3 cellular contexts compared by ENCODE assay signal in the genomic region with DNA sequence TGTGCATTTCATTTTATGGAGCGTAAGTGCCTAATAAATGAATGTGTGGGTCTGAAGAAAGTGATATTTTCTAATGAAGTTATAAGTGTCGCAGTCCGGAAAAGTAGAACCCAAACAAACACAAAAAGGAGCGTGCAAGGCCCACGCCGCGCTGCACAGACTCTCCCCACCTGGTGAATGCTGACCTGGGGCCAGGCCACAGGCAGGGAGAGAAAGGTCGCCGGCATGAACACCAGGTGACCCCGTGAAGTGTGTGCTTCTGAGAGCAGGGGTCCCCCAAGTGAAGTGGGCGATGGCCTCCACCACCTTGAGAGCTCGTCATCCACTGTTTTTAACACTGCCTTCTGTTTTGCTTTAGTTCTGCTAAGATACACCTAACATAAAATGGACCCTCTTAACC.
"Had no signal": no experiment of that assay in that cellular context is flagged by ENCODE, and none has a peak within 500 bp of the region (broad histone marks: within the 10 kb centered on the region; RNA-seq: fewer than 3 reads in every experiment).

No MANE protein-coding gene starts in this region.

- H3K4me3 ChIP-seq: GM12878 had no signal

- DNase-seq: GDM1, GF-D8 had no signal

- ATAC-seq: GM12878 had no signal
